In genomic region chr19:4851551-4852290, GRCh38 we compare ENCODE assay signal across 8 cellular contexts. TPM values are rescaled to one million over a fixed set of nuclear protein-coding genes. Genes with fewer than 3 reads are reported as not detected.
A peak's percentile ranks its signal among the peaks of the same experiment; 100 is the strongest.
DNase-seq lines count a peak whose midpoint lies in the region; ATAC-seq and TF ChIP-seq lines count a peak whose summit lies in the region.

No MANE protein-coding gene starts in this region.

- TF ChIP-seq CTCF in AG04449 (IDR thresholded peaks at IDR 0.05; ENCODE audit: insufficient read depth, low read length, missing control alignments) = peak; percentile 89
- TF ChIP-seq CTCF in esophagus muscularis mucosa (IDR thresholded peaks at IDR 0.05) = peak; percentile 85 to 92 (median 91)
- TF ChIP-seq CTCF in natural killer cell (IDR thresholded peaks at IDR 0.05) = peak; percentile 81

- H3K36me3 Mint-ChIP-seq in natural killer cell = no peaks in the 10 kb centered on the region

- H3K36me3 ChIP-seq in esophagus muscularis mucosa = peaks cover 10 to 94% (median 68%) of the 10 kb centered on the region in 4 donors

- TF ChIP-seq EP300 in esophagus muscularis mucosa (IDR thresholded peaks at IDR 0.05) = no peak

- H3K4me1 ChIP-seq in esophagus muscularis mucosa = peaks cover 0 to 1% (median 0%) of the 10 kb centered on the region in 4 donors

- intact Hi-C loops in esophagus muscularis mucosa (cut with DNase I) (loop anchor here (2.0 kb wide), 1 partner anchor 43 kb away; no protein-coding TSS in a partner anchor), natural killer cell (cut with micrococcal nuclease) (loop anchor here (1.0 kb wide), 1 partner anchor 42 kb away; no protein-coding TSS in a partner anchor)

- H3K9me3 ChIP-seq in esophagus muscularis mucosa = no peaks in the 10 kb centered on the region

- WGBS in esophagus muscularis mucosa = 73% methylated on average over 41 of the region's 42 CpGs

- H3K27ac ChIP-seq in esophagus muscularis mucosa (replicated peaks in 1 of 4) = no peak overlapping the region

- no peaks in the 10 kb centered on the region for H3K27me3 ChIP-seq in esophagus muscularis mucosa

- CTCF ChIA-PET in AG04449 (lab: Yijun Ruan, JAX) = interaction anchor here (0.6 to 18.9 kb wide), 15 partner anchors 9 to 185 kb away, joined by 3 to 336 read pairs (median 9); partner anchors contain the start of genes PLIN3 and TICAM1

- peaks cover 0 to 5% of the 10 kb centered on the region in 2 donors for H3K4me1 Mint-ChIP-seq in natural killer cell

- TF ChIP-seq POLR2A in esophagus muscularis mucosa (IDR thresholded peaks at IDR 0.05; ENCODE audit: low read depth) = no peak

- no peak for DNase-seq in AG04449 (ENCODE audit: low read depth, low spot score)
- DNase-seq in NCI-H82 (lab: John Stamatoyannopoulos, UW) = peak; percentile 80
- DNase-seq in activated CD8-positive, alpha-beta memory T cell treated with anti-CD3 and anti-CD28 coated beads, Interleukin-2, amount 50 U/mL, for 48 hours = peak; percentile 90
- DNase-seq in esophagus muscularis mucosa (ENCODE audit: extremely low spot score) = no peak
- peak; percentile 74 for DNase-seq in natural killer cell
- peak; percentile 58 for DNase-seq in stimulated activated naive CD4-positive, alpha-beta T cell treated with Interleukin-2 at 50 U/mL for 16 hours (lab: John Stamatoyannopoulos, UW)

- H3K4me3 ChIP-seq in AG04449 (ENCODE audit: low read depth, low read length) (no peak overlapping the region), esophagus muscularis mucosa (no peak overlapping the region)

- POLR2A ChIA-PET in AG04449 (lab: Yijun Ruan, JAX) = interaction anchor here (0.6 to 1.9 kb wide), 3 partner anchors 16 to 43 kb away, joined by 3 to 6 read pairs (median 3); partner anchors contain the start of gene PLIN3

- H3K9me3 Mint-ChIP-seq in natural killer cell = no peaks in the 10 kb centered on the region

- no peak overlapping the region for H3K4me3 Mint-ChIP-seq in natural killer cell

- no peaks in the 10 kb centered on the region for H3K27me3 Mint-ChIP-seq in natural killer cell (ENCODE audit: low read depth in 2 of 2)

- no peak overlapping the region for H3K27ac Mint-ChIP-seq in natural killer cell

- peak; percentile 44 for ATAC-seq in GM18907 (IDR thresholded peaks at IDR 0.05; ENCODE audit: unreplicated experiment)
- ATAC-seq in natural killer cell = peak; percentile 78 to 97 (median 94)
- ATAC-seq in HG03045 (IDR thresholded peaks at IDR 0.05; ENCODE audit: unreplicated experiment) = no peak

RNA-seq across cellular contexts. Expression of gene PLIN3, which starts 15.7 kb away (rescaled TPM):
- total RNA-seq in esophagus muscularis mucosa (10 to 100 TPM; 15.4 to 69.0 (median 51.1) TPM), natural killer cell (10 to 100 TPM; 26.6 to 28.7 (median 28.3) TPM)

RNA-seq across cellular contexts. Expression of gene TICAM1, which starts 20.2 kb away (rescaled TPM):
- total RNA-seq in esophagus muscularis mucosa (1 to 10 TPM; 7.5 to 8.3 (median 8.0) TPM), natural killer cell (10 to 100 TPM; 22.6 to 24.8 (median 22.7) TPM)

RNA-seq across cellular contexts. Expression of gene ARRDC5, which starts 51.0 kb away (rescaled TPM):
- under 1 TPM in 1 of 4 donors, not detected in 3; 0.26 TPM for total RNA-seq in esophagus muscularis mucosa
- 10 to 100 TPM in 1 of 3 donors, 1 to 10 TPM in 2; 5.9 to 13.0 (median 8.8) TPM for total RNA-seq in natural killer cell

RNA-seq across cellular contexts. Expression of gene UHRF1, which starts 57.6 kb away (rescaled TPM):
- total RNA-seq in esophagus muscularis mucosa (1 to 10 TPM in 1 of 4 donors, under 1 TPM in 3; 0.33 to 1.2 (median 0.64) TPM), natural killer cell (1 to 10 TPM; 2.8 to 4.6 (median 4.1) TPM)

Comparison
In these comparisons a context has a peak if more than half of its experiments do, and no peak if none do; other contexts are left out.
1. DNase-seq: peak in NCI-H82 (single experiment), activated CD8-positive, alpha-beta memory T cell treated with anti-CD3 and anti-CD28 coated beads, Interleukin-2, amount 50 U/mL, for 48 hours (single experiment), natural killer cell (single experiment) and stimulated activated naive CD4-positive, alpha-beta T cell treated with Interleukin-2 at 50 U/mL for 16 hours (single experiment); none in AG04449 (single experiment) and esophagus muscularis mucosa (single experiment).
2. RNA of gene ARRDC5, which starts 51.0 kb away (total RNA-seq): 5.9 to 13.0 TPM in natural killer cell; 0.26 TPM in esophagus muscularis mucosa; every median in the first group is over 4 times any median in the second.
3. Peak in every context shown above with its lines, with median percentiles within 50 percentile points of each other: CTCF ChIP-seq.